8 cellular contexts compared by ENCODE assay signal in genomic region chr4:53064609-53065008, GRCh38.
"Had no signal": no experiment of that assay in that cellular context is flagged by ENCODE, and none has a peak within 500 bp of the region (broad histone marks: within the 10 kb centered on the region; RNA-seq: fewer than 3 reads in every experiment).

No MANE protein-coding gene starts in this region.

- H3K36me3 ChIP-seq: HAP-1 had no signal

- H3K27ac ChIP-seq: GM23248 had no signal

- H2AFZ ChIP-seq: GM23248 had no signal

- H3K9ac ChIP-seq: GM23248 had no signal

- H3K4me1 Mint-ChIP-seq: IgD-negative memory B cell had no signal

- H3K27me3 Mint-ChIP-seq: IgD-negative memory B cell had no signal

- ATAC-seq: HCT116 had no signal

- DNase-seq: GM23248, GOT3, H7, HFFc6 had no signal

- H3K27ac Mint-ChIP-seq: HFFc6, IgD-negative memory B cell had no signal

- H3K4me3 Mint-ChIP-seq: HFFc6, IgD-negative memory B cell had no signal

- H3K9me3 ChIP-seq: HAP-1 had no signal

- FAIRE-seq: HTR-8/SVneo had no signal

- H3K9me3 Mint-ChIP-seq: HFFc6 had no signal

- H3K4me3 ChIP-seq: GM23248, HAP-1 had no signal
